ENCODE assay signal across 1 cellular context in the genomic region with DNA sequence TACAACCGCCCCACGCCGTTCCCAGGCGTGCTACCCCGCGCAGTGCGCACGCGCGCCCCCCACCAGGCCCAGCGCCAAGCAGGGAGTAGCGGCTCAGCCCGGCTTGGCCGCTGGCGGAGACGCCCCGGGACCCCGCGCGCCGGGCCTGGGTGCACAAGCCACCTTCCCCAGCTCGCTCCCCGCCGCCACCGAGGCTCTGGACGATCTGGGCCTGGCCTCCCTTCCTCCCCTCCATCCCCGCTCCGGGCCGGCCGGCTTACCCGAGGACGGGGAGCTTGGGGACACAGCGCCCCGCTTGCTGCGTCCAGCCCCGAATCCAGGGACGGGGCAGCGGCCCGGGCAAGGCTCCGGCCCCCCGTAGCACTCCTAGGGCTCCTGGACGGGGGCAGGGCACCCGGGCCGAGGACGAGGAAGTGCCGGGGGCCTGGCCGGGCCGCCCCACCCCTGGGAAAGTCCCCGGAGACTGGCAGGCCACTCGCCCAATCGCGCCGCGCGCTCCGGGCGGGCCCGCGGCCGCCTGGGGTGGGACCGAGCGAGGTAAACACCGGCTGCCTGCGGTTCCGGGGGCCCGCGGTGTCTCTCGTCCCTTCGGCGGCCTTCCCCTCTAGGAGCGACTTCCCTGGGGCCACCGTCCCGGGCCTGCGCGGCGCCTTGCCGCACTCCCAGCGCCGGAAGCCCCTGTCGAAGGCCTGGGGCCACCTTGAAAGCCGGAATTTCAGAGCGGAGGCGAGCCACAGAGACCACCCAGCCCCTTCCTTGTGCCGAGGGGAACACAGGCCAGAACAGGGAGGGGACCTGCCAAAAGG.
TF ChIP-seq lines count a peak whose summit lies in the region.

TNIP1 (minus strand) TSS at position 415 of the 806 bp plus-strand sequence. CDS start 15,939 bp downstream, outside the sequence.

TF ChIP-seq in K562, 482 proteins besides CTCF, POLR2A, EP300 and RAD21 (continued from another document and continues in another):
- TF ChIP-seq FOS (IDR thresholded peaks at IDR 0.05; ENCODE audit: extremely low read depth, insufficient read length) (peak; percentile 73), PHF8 (IDR thresholded peaks at IDR 0.05; ENCODE audit: borderline replicate concordance, low read length) (peak; percentile 86), KAT2B (IDR thresholded peaks at IDR 0.05; ENCODE audit: low read depth, low read length) (no peak), HMG20B (CRISPR knock-in tag; IDR thresholded peaks at IDR 0.05) (no peak), KLF10 (CRISPR knock-in tag; IDR thresholded peaks at IDR 0.05) (no peak), RBM39 (optimal IDR thresholded peaks at IDR 0.05; ENCODE audit: low read depth, low read length) (no peak), IRF2 (CRISPR knock-in tag; IDR thresholded peaks at IDR 0.05) (no peak), ZNF274 (IDR thresholded peaks at IDR 0.05; ENCODE audit: borderline replicate concordance, low read depth, low read length) (no peak), NELFE (IDR thresholded peaks at IDR 0.05; ENCODE audit: insufficient read depth, insufficient read length) (no peak), SNRNP70 (optimal IDR thresholded peaks at IDR 0.05; ENCODE audit: low read depth, low read length) (no peak), NR2C2 (CRISPR knock-in tag; IDR thresholded peaks at IDR 0.05) (no peak), NR2C2 (tag; IDR thresholded peaks at IDR 0.05) (peak; percentile 40; the same call in 1 of the 2 replicates), ZNF444 (CRISPR knock-in tag; IDR thresholded peaks at IDR 0.05) (no peak), HSF4 (CRISPR knock-in tag; IDR thresholded peaks at IDR 0.05; ENCODE audit: borderline replicate concordance) (no peak), ZFPM2 (CRISPR knock-in tag; IDR thresholded peaks at IDR 0.05) (no peak), TAF1 (IDR thresholded peaks at IDR 0.05; ENCODE audit: control insufficient read depth, extremely low read depth, insufficient read depth, low read length, severe bottlenecking) (peak; percentile 77), ZNF609 (CRISPR knock-in tag; IDR thresholded peaks at IDR 0.05; ENCODE audit: borderline replicate concordance) (no peak), JUND (IDR thresholded peaks at IDR 0.05; ENCODE audit: borderline replicate concordance, low read depth, low read length) (peak; percentile 32; the same call in 1 of the 2 replicates), JUND (tag; IDR thresholded peaks at IDR 0.05; ENCODE audit: borderline replicate concordance, low read depth, low read length) (no peak; the same call in 2 of the 3 replicates), HIVEP1 (CRISPR knock-in tag; IDR thresholded peaks at IDR 0.05) (no peak), SMARCC2 (IDR thresholded peaks at IDR 0.05; ENCODE audit: low read depth) (no peak), PHF20 (IDR thresholded peaks at IDR 0.05; ENCODE audit: partially characterized antibody) (peak; percentile 66), ZNF280A (IDR thresholded peaks at IDR 0.05; ENCODE audit: low read depth, partially characterized antibody) (no peak), TBL1XR1 (IDR thresholded peaks at IDR 0.05; ENCODE audit: low read length in 2 of 2) (peak in 1 of 2 experiments; percentile 36; a peak in 1 of 4 replicates), PBX2 (CRISPR knock-in tag; IDR thresholded peaks at IDR 0.05; ENCODE audit: low read depth) (peak; percentile 83), PBX2 (tag; conservative IDR thresholded peaks at IDR 0.05; ENCODE audit: low read depth) (peak; percentile 46), HDAC6 (IDR thresholded peaks at IDR 0.05; ENCODE audit: low read depth, low read length) (no peak), BHLHE40 (IDR thresholded peaks at IDR 0.05; ENCODE audit: low read length) (peak; percentile 48), CCAR2 (IDR thresholded peaks at IDR 0.05; ENCODE audit: low read depth, low read length) (no peak), YBX1 (IDR thresholded peaks at IDR 0.05) (no peak), ESRRB (CRISPR knock-in tag; IDR thresholded peaks at IDR 0.05; ENCODE audit: borderline replicate concordance) (no peak), MXI1 (IDR thresholded peaks at IDR 0.05; ENCODE audit: low read depth, low read length) (0 out of 2 replicates have a peak, but pooled peaks have one; percentile 49), ZNF175 (CRISPR knock-in tag; IDR thresholded peaks at IDR 0.05; ENCODE audit: low read depth) (no peak)
- TF ChIP-seq, protein P1, sequence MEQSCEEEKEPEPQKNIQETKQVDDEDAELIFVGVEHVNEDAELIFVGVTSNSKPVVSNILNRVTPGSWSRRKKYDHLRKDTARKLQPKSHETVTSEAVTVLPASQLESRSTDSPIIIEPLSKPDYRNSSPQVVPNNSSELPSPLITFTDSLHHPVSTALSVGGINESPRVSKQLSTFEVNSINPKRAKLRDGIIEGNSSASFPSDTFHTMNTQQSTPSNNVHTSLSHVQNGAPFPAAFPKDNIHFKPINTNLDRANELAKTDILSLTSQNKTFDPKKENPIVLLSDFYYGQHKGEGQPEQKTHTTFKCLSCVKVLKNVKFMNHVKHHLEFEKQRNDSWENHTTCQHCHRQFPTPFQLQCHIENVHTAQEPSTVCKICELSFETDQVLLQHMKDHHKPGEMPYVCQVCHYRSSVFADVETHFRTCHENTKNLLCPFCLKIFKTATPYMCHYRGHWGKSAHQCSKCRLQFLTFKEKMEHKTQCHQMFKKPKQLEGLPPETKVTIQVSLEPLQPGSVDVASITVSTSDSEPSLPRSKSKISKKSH (CRISPR knock-in tag; IDR thresholded peaks at IDR 0.05), result no peak
- TF ChIP-seq, protein P2, sequence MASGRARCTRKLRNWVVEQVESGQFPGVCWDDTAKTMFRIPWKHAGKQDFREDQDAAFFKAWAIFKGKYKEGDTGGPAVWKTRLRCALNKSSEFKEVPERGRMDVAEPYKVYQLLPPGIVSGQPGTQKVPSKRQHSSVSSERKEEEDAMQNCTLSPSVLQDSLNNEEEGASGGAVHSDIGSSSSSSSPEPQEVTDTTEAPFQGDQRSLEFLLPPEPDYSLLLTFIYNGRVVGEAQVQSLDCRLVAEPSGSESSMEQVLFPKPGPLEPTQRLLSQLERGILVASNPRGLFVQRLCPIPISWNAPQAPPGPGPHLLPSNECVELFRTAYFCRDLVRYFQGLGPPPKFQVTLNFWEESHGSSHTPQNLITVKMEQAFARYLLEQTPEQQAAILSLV (tag; IDR thresholded peaks at IDR 0.05), result no peak
- TF ChIP-seq, protein P3, sequence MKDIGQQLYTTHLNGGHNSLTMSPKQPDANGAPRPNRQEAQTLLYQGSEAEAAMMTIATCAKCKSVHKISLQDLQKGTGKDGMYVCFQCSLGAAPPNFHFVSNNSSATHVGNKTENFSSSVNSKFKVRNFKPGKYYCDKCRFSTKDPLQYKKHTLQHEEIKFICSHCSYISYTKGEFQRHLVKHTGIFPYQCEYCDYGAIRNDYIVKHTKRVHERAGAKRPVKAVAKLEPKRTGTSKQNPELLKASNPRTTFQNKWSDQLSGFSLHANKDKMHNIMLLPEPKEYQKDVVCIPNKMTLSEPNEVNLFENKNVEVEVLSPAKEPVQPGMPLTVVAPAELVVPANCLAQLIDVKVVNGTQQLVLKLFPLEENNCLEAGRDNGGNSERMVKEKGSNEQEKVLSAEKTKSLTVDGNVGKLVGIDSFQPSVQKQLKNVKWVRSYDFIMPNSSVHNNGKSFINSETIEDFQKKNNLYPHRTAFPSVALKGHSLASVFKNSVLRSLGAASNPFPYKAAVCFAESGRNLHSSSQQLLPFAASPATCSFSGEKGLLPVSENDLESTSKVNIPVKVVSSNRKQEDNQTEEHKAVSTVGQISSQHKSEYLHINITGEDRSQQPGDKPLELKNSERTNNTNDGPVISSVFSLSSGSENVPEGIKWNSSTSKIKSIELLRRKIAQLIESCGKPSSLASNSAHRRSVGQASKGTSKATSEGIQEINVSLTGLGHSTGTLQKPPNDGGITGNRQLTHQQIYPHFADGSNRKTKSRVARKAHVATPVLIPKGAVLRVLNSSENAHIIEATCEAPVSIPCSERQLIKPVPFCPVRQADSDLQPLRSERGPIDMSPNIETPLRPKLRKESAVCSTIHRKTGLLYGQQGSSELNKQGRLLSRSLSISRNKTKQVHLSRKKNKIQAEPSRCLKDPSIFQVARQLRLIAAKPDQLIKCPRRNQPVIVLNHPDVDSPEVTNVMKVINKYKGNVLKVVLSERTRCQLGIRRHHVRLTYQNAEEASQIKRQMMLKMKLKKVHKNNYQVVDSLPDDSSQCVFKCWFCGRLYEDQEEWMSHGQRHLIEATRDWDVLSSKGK (CRISPR knock-in tag; IDR thresholded peaks at IDR 0.05), result no peak
- TF ChIP-seq, protein P4, sequence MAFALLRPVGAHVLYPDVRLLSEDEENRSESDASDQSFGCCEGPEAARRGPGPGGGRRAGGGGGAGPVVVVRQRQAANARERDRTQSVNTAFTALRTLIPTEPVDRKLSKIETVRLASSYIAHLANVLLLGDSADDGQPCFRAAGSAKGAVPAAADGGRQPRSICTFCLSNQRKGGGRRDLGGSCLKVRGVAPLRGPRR (CRISPR knock-in tag; IDR thresholded peaks at IDR 0.05), result no peak
- TF ChIP-seq, protein P5, sequence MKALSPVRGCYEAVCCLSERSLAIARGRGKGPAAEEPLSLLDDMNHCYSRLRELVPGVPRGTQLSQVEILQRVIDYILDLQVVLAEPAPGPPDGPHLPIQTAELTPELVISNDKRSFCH (CRISPR knock-in tag; IDR thresholded peaks at IDR 0.05), result no peak
- TF ChIP-seq, protein P5 (tag; IDR thresholded peaks at IDR 0.05), result peak; percentile 17; the same call in 1 of the 2 replicates
- TF ChIP-seq, protein P6, sequence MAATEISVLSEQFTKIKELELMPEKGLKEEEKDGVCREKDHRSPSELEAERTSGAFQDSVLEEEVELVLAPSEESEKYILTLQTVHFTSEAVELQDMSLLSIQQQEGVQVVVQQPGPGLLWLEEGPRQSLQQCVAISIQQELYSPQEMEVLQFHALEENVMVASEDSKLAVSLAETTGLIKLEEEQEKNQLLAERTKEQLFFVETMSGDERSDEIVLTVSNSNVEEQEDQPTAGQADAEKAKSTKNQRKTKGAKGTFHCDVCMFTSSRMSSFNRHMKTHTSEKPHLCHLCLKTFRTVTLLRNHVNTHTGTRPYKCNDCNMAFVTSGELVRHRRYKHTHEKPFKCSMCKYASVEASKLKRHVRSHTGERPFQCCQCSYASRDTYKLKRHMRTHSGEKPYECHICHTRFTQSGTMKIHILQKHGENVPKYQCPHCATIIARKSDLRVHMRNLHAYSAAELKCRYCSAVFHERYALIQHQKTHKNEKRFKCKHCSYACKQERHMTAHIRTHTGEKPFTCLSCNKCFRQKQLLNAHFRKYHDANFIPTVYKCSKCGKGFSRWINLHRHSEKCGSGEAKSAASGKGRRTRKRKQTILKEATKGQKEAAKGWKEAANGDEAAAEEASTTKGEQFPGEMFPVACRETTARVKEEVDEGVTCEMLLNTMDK (IDR thresholded peaks at IDR 0.05; ENCODE audit: borderline replicate concordance, insufficient read depth, low read depth, low read length, poor library complexity, severe bottlenecking), result peak; percentile 73
